Comparison of ENCODE assay signal across 1 cellular context in the genomic region with DNA sequence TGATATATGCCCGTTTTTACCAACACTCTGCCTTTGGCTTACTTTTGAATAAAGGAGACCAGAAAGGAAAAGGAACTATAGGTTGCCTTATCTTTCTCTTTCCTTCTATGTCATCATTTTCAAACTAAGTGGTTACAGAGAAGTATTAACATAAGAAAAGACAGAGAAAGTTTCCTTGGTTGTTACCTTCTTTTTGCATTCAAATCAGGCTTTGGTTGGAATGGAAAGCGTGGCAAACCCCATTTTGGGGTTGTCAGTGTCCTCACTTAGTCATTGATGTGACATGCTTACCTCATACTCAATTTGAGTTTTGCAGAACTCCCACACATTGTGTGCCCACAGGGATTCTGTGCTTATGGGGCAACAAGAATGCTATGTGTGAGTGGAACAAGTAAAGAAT.
TF ChIP-seq lines count a peak whose summit lies in the region.

No MANE protein-coding gene starts in this region.

TF ChIP-seq in H1, 55 proteins besides CTCF, POLR2A, EP300 and RAD21:
- TF ChIP-seq CREB1 (IDR thresholded peaks at IDR 0.05): peak; percentile 42
- TF ChIP-seq, protein P1, sequence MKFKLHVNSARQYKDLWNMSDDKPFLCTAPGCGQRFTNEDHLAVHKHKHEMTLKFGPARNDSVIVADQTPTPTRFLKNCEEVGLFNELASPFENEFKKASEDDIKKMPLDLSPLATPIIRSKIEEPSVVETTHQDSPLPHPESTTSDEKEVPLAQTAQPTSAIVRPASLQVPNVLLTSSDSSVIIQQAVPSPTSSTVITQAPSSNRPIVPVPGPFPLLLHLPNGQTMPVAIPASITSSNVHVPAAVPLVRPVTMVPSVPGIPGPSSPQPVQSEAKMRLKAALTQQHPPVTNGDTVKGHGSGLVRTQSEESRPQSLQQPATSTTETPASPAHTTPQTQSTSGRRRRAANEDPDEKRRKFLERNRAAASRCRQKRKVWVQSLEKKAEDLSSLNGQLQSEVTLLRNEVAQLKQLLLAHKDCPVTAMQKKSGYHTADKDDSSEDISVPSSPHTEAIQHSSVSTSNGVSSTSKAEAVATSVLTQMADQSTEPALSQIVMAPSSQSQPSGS (IDR thresholded peaks at IDR 0.05; ENCODE audit: low read length): peak; percentile 69; the same call in 1 of the 2 replicates
- TF ChIP-seq, protein P2, sequence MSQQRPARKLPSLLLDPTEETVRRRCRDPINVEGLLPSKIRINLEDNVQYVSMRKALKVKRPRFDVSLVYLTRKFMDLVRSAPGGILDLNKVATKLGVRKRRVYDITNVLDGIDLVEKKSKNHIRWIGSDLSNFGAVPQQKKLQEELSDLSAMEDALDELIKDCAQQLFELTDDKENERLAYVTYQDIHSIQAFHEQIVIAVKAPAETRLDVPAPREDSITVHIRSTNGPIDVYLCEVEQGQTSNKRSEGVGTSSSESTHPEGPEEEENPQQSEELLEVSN (IDR thresholded peaks at IDR 0.05): peak; percentile 72; the same call in 1 of the 2 replicates
- TF ChIP-seq SP4 (IDR thresholded peaks at IDR 0.05; ENCODE audit: low read length): no peak
- TF ChIP-seq, protein P3, sequence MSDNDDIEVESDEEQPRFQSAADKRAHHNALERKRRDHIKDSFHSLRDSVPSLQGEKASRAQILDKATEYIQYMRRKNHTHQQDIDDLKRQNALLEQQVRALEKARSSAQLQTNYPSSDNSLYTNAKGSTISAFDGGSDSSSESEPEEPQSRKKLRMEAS (IDR thresholded peaks at IDR 0.05): no peak
- no peak for TF ChIP-seq KDM1A (IDR thresholded peaks at IDR 0.05; ENCODE audit: borderline replicate concordance, low read length)
- no peak for TF ChIP-seq CBX5 (IDR thresholded peaks at IDR 0.05; ENCODE audit: low read depth, low read length)
- TF ChIP-seq CTBP2 (IDR thresholded peaks at IDR 0.05; ENCODE audit: borderline replicate concordance, insufficient read depth, insufficient read length, low read length): no peak
- 0 out of 2 replicates have a peak, but pooled peaks have one; percentile 23 for TF ChIP-seq JUND (IDR thresholded peaks at IDR 0.05; ENCODE audit: low read length)
- TF ChIP-seq TCF12 (IDR thresholded peaks at IDR 0.05; ENCODE audit: low read depth, low read length): no peak
TF ChIP-seq in H1: peak in this region for 4.
